In the genomic region with DNA sequence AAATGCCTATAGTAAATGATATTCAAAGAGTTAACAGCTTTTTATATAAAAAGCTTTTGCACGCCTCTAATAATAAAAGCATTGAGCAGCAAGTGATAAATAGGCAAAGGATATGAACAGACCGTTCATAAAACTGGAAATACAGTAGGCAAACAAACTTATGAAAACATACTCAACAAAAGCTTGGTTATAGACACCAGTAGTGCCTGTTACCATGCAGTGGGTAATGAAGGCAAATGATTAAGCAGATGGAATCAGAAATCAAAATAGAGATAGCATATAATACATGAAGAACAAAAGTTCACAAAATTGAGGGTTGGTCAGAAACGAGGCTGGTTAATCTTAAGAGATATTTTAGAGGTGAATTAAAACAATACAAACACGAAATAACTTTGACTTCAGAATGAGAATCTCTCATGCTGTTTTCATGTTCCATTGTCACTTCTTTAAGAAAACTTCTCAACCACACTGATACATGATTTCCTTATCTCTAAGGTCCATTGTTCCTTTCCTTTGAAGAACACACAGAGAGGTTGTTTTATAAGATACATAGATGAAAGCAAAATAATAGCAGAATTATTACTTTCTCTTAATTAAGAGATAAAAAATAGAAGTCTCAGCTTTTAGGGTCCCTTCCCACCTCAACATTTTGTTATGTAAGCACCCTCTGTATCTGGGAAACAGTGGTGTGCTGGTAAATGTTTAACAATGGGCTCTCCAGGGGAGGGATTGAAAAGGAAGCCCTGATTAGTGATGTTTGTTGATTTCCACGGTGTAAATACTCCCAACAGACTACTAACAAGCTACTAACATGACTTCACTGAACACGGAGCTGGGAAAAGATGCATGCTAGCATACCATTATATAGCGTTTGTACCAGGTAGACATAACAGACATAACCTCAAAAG, we compare ENCODE assay signal across 22 cellular contexts. TPM values are rescaled to one million over a fixed set of nuclear protein-coding genes. Genes with fewer than 3 reads are reported as not detected.
DNase-seq lines count a peak whose midpoint lies in the region; ATAC-seq, FAIRE-seq and TF ChIP-seq lines count a peak whose summit lies in the region.
"Had no signal": no experiment of that assay in that cellular context is flagged by ENCODE, and none has a peak within 500 bp of the region (broad histone marks: within the 10 kb centered on the region; RNA-seq: fewer than 3 reads in every experiment).

No MANE protein-coding gene starts in this region.

- H3K4me3 Mint-ChIP-seq in CD8-positive, alpha-beta T cell = peak overlapping the region; percentile 55
- peak overlapping the region; percentile 20 for H3K4me3 Mint-ChIP-seq in activated T-helper 2 cell treated with anti-CD3 and anti-CD28 coated beads, Interferon-gamma antibody, Interleukin-2, Interleukin-4, amounts not matched to agents 10 μg/mL and 5 μg/mL and 100 μg/mL, durations not matched to agents 14 hours and 24 hours and 36 hours (ENCODE audit: low read depth)
- H3K4me3 Mint-ChIP-seq: HFFc6 had no signal

- no peaks in the 10 kb centered on the region for H3K79me2 ChIP-seq in SK-N-SH (ENCODE audit: insufficient read depth)

- no peaks in the 10 kb centered on the region for H4K20me1 ChIP-seq in SK-N-SH (ENCODE audit: insufficient read depth)

- peak overlapping the region; percentile 83 for H3K27ac Mint-ChIP-seq in CD8-positive, alpha-beta T cell
- peak overlapping the region; percentile 58 for H3K27ac Mint-ChIP-seq in activated T-helper 2 cell treated with anti-CD3 and anti-CD28 coated beads, Interferon-gamma antibody, Interleukin-2, Interleukin-4, amounts not matched to agents 10 μg/mL and 5 μg/mL and 100 μg/mL, durations not matched to agents 14 hours and 24 hours and 36 hours
- H3K27ac Mint-ChIP-seq: HFFc6 had no signal

- CTCF ChIA-PET in CD8-positive, alpha-beta T cell (lab: Charles Lee) = interaction anchor here (0.9 to 7.3 kb wide), 10 partner anchors 11 to 148 kb away, joined by 3 to 80 read pairs (median 4); a partner anchor contains a TSS
- CTCF ChIA-PET in SK-N-SH (lab: Yijun Ruan, JAX) = interaction anchor here (0.5 to 6.5 kb wide), 4 partner anchors 9 to 1044 kb away, joined by 3 to 53 read pairs (median 4); a partner anchor contains a TSS

- no peak overlapping the region for H3K4me2 ChIP-seq in SK-N-SH
- H3K4me2 ChIP-seq: KMS-11 had no signal

- no peaks in the 10 kb centered on the region for H3K27me3 Mint-ChIP-seq in CD8-positive, alpha-beta T cell (ENCODE audit: low read depth)
- no peaks in the 10 kb centered on the region for H3K27me3 Mint-ChIP-seq in activated T-helper 2 cell treated with anti-CD3 and anti-CD28 coated beads, Interferon-gamma antibody, Interleukin-2, Interleukin-4, amounts not matched to agents 10 μg/mL and 5 μg/mL and 100 μg/mL, durations not matched to agents 14 hours and 24 hours and 36 hours (ENCODE audit: low read depth)

- no peak for DNase-seq in CD8-positive, alpha-beta T cell
- DNase-seq in GM19239 (ENCODE audit: insufficient read length, low spot score) = no peak
- no peak for DNase-seq in activated T-helper 2 cell treated with anti-CD3 and anti-CD28 coated beads, Interferon-gamma antibody, Interleukin-2, Interleukin-4, amounts not matched to agents 10 μg/mL and 5 μg/mL and 100 μg/mL, durations not matched to agents 14 hours and 24 hours and 36 hours (ENCODE audit: low spot score)
- peak; percentile 29 for DNase-seq in kidney tubule cell (ENCODE audit: low spot score)
- no peak for DNase-seq in SK-N-SH
- no peak for DNase-seq in caudate nucleus (lab: John Stamatoyannopoulos, UW)
- no peak for DNase-seq in spleen
- DNase-seq: activated CD4-positive, CD25-positive, alpha-beta regulatory T cell treated with anti-CD3 and anti-CD28 coated beads, Interleukin-2, amount 50 U/mL, for 72 hours; AML-193; aorta; effector CD8-positive, alpha-beta T cell; GDM1; heart right ventricle; HFFc6; mammary epithelial cell; NCI-H1105 treated with DMSO at 0.1 percent for 48 hours; NCI-H2107; stimulated activated CD8-positive, alpha-beta memory T cell treated with anti-CD3 and anti-CD28 coated beads, Interleukin-4, amount 100 ng/mL, for 48 hours; T1000 had no signal

- intact Hi-C loops in CD8-positive, alpha-beta T cell (cut with DNase I, micrococcal nuclease) = no loop called here
- intact Hi-C loops in activated T-helper 2 cell treated with anti-CD3 and anti-CD28 coated beads, Interferon-gamma antibody, Interleukin-2, Interleukin-4, amounts not matched to agents 10 μg/mL and 5 μg/mL and 100 μg/mL, durations not matched to agents 14 hours and 24 hours and 36 hours (cut with micrococcal nuclease) = no loop called here
- intact Hi-C loops in spleen (cut with DNase I; ENCODE audit: low total_unique reads) = no loop called here

- no peaks in the 10 kb centered on the region for H3K9me3 Mint-ChIP-seq in CD8-positive, alpha-beta T cell
- H3K9me3 Mint-ChIP-seq in activated T-helper 2 cell treated with anti-CD3 and anti-CD28 coated beads, Interferon-gamma antibody, Interleukin-2, Interleukin-4, amounts not matched to agents 10 μg/mL and 5 μg/mL and 100 μg/mL, durations not matched to agents 14 hours and 24 hours and 36 hours = no peaks in the 10 kb centered on the region
- H3K9me3 Mint-ChIP-seq: HFFc6 had no signal

- H3K27ac ChIP-seq in CD8-positive, alpha-beta T cell (ENCODE audit: low read depth, low read length) = no peak overlapping the region
- no peak overlapping the region for H3K27ac ChIP-seq in SK-N-SH (ENCODE audit: low read depth in 2 of 2, low read length in 1 of 2)
- no peak overlapping the region for H3K27ac ChIP-seq in caudate nucleus (ENCODE audit: low read depth, low read length)
- peak overlapping the region in 2 of 8 donors; percentile 18 to 56 for H3K27ac ChIP-seq in spleen
- H3K27ac ChIP-seq: heart right ventricle, KMS-11, thoracic aorta had no signal

- H3K9ac ChIP-seq in SK-N-SH = no peak overlapping the region
- H3K9ac ChIP-seq: KMS-11 had no signal

- no peak for TF ChIP-seq EP300 in SK-N-SH (IDR thresholded peaks at IDR 0.05; ENCODE audit: borderline replicate concordance in 1 of 2, low read depth in 1 of 2, low read length in 1 of 2)

- H3K4me1 Mint-ChIP-seq in CD8-positive, alpha-beta T cell (ENCODE audit: low read depth) = peaks cover 90% of the 10 kb centered on the region
- peaks cover 86% of the 10 kb centered on the region for H3K4me1 Mint-ChIP-seq in activated T-helper 2 cell treated with anti-CD3 and anti-CD28 coated beads, Interferon-gamma antibody, Interleukin-2, Interleukin-4, amounts not matched to agents 10 μg/mL and 5 μg/mL and 100 μg/mL, durations not matched to agents 14 hours and 24 hours and 36 hours (ENCODE audit: low read depth)

- H3K4me1 ChIP-seq in CD8-positive, alpha-beta T cell (ENCODE audit: insufficient read depth, low read length) = peaks cover 87% of the 10 kb centered on the region
- peaks cover 0 to 3% of the 10 kb centered on the region in 2 experiments; a peak in 1 of 4 replicates for H3K4me1 ChIP-seq in SK-N-SH (ENCODE audit: control insufficient read depth in 1 of 2, insufficient read depth in 2 of 2, low read depth in 1 of 2, low read length in 1 of 2)
- H3K4me1 ChIP-seq in spleen = peaks cover 0 to 59% (median 33%) of the 10 kb centered on the region in 6 donors

- TF ChIP-seq POLR2A in spleen (IDR thresholded peaks at IDR 0.05) = no peak

- H3K36me3 Mint-ChIP-seq in CD8-positive, alpha-beta T cell = peaks cover 81% of the 10 kb centered on the region
- peaks cover 88% of the 10 kb centered on the region for H3K36me3 Mint-ChIP-seq in activated T-helper 2 cell treated with anti-CD3 and anti-CD28 coated beads, Interferon-gamma antibody, Interleukin-2, Interleukin-4, amounts not matched to agents 10 μg/mL and 5 μg/mL and 100 μg/mL, durations not matched to agents 14 hours and 24 hours and 36 hours (ENCODE audit: low read depth)

- no peaks in the 10 kb centered on the region for H3F3A ChIP-seq in SK-N-SH (replicated peaks; ENCODE audit: insufficient read depth)

- TF ChIP-seq CTCF in CD8-positive, alpha-beta T cell (IDR thresholded peaks at IDR 0.05) = no peak
- TF ChIP-seq CTCF in SK-N-SH (IDR thresholded peaks at IDR 0.05) (no peak), spleen (IDR thresholded peaks at IDR 0.05 in 8 of 11, conservative IDR thresholded peaks at IDR 0.05 in 3 of 11) (no peak)

- H3K4me3 ChIP-seq in CD8-positive, alpha-beta T cell (ENCODE audit: low read depth, low read length) = no peak overlapping the region
- H3K4me3 ChIP-seq in SK-N-SH (ENCODE audit: low read depth in 2 of 2, low read length in 1 of 2) (no peak overlapping the region), spleen (no peak overlapping the region)
- H3K4me3 ChIP-seq: heart right ventricle, thoracic aorta had no signal

- POLR2A ChIA-PET in CD8-positive, alpha-beta T cell (lab: Charles Lee) = interaction anchor here (0.7 to 2.4 kb wide), 8 partner anchors 10 to 135 kb away, joined by 3 to 9 read pairs (median 4); no protein-coding TSS in a partner anchor
- POLR2A ChIA-PET in SK-N-SH (lab: Yijun Ruan, JAX) = no interaction called here

- no peak overlapping the region for H2AFZ ChIP-seq in SK-N-SH (ENCODE audit: low read depth)

- no peaks in the 10 kb centered on the region for H3K9me2 ChIP-seq in SK-N-SH

- H3K9me3 ChIP-seq in CD8-positive, alpha-beta T cell (ENCODE audit: low read length) = no peaks in the 10 kb centered on the region
- no peaks in the 10 kb centered on the region for H3K9me3 ChIP-seq in SK-N-SH
- no peaks in the 10 kb centered on the region for H3K9me3 ChIP-seq in spleen
- H3K9me3 ChIP-seq: heart right ventricle, thoracic aorta had no signal

- FAIRE-seq in GM19239 (lab: Jason Lieb, UNC) = peak; percentile 70
- FAIRE-seq: keratinocyte had no signal

- no peaks in the 10 kb centered on the region for H3K27me3 ChIP-seq in CD8-positive, alpha-beta T cell (ENCODE audit: insufficient read depth, low read length)
- H3K27me3 ChIP-seq in SK-N-SH (ENCODE audit: insufficient read depth) (no peaks in the 10 kb centered on the region), spleen (replicated peaks in 1 of 7) (no peaks in the 10 kb centered on the region)

- WGBS in SK-N-SH (ENCODE audit: low lambda C conversion rate) = 48% methylated on average over 7 of the region's 7 CpGs
- 64 to 74% (median 69%) methylated on average over 7 of the region's 7 CpGs for WGBS in spleen, 5 donors

- no peak for TF ChIP-seq RAD21 in SK-N-SH (IDR thresholded peaks at IDR 0.05; ENCODE audit: low read length)

- H3K36me3 ChIP-seq in CD8-positive, alpha-beta T cell (ENCODE audit: insufficient read depth, low read length) = peaks cover 30% of the 10 kb centered on the region
- no peaks in the 10 kb centered on the region for H3K36me3 ChIP-seq in SK-N-SH (replicated peaks in 1 of 2; ENCODE audit: control insufficient read depth in 1 of 2, insufficient read depth in 2 of 2, low read length in 1 of 2)
- peaks cover 0 to 23% (median 0%) of the 10 kb centered on the region in 6 donors for H3K36me3 ChIP-seq in spleen
- H3K36me3 ChIP-seq: heart right ventricle, thoracic aorta had no signal

- ATAC-seq in CD8-positive, alpha-beta T cell = no peak
- ATAC-seq: heart right ventricle had no signal

RNA-seq across cellular contexts. Expression of a gene that starts 12.6 kb away (rescaled TPM):
- total RNA-seq in CD8-positive, alpha-beta T cell = 10 to 100 TPM; 58.2 to 65.2 TPM
- total RNA-seq in activated T-helper 2 cell treated with anti-CD3 and anti-CD28 coated beads, Interferon-gamma antibody, Interleukin-2, Interleukin-4, amounts not matched to agents 10 μg/mL and 5 μg/mL and 100 μg/mL, durations not matched to agents 14 hours and 24 hours and 36 hours = 108 and 113 TPM in 2 replicates
- polyA plus RNA-seq in SK-N-SH (2012; rRNA removed) (0.03 and 0.10 TPM in 2 replicates), spleen (1 to 10 TPM; 1.5 to 3.4 (median 2.1) TPM)
- 0.06 and 0.09 TPM in 2 replicates for polyA plus RNA-seq in SK-N-SH (2012; cell fraction: cytosol; rRNA removed)
- polyA plus RNA-seq in SK-N-SH (2012; cell fraction: nucleus; rRNA removed) = 0.13 and 0.15 TPM in 2 replicates
- total RNA-seq in spleen = 10 to 100 TPM; 13.5 to 25.0 (median 19.2) TPM
- polyA plus RNA-seq: mammary epithelial cell had no signal
